1 cellular context compared by ENCODE assay signal in the genomic region with DNA sequence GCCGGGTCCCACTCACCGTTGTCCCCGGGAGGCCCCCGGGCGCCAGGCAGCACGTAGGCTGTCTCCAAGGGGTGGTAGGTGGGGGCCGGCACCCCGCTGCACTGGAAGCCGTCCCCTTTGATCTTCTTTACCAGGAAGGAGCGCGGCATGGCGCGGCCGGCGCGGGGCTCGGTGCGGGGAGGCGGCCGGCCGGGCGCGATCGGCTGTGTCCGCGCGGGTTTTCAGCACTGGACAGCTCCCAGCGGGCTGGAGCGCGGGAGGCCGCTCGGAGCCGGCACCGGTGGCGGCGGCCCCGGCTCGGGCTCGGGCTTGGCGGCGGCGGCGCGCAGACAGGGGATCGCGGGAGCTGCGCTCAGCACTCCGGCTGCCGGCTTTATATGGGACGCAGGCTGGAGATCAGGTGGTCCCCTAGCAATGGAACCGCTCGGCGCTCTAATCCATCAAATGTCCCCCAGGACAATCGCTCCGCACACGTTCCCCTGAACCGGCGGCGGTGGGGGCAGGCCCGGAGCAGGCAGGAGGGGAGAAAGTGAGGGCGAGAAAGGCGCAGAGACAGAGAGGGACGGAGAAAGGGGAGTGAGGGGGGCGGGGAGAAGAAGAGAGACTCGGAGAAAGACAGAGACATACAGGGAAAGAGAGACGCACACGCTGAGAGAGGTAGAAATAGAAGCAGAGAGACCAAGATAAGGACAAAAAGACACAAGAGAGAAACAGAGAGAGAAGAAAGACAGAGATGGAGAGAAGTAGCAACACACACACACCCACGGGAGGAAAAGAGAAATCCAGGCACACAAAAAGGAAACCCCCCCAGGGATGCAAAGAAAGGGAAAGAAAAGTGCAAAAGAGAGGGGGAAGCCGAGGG.
A peak's percentile ranks its signal among the peaks of the same experiment; 100 is the strongest.
TF ChIP-seq lines count a peak whose summit lies in the region.

A gene (minus strand): TSS at position 350 of the 862 bp plus-strand sequence. CDS start 201 bp downstream, at position 149.

TF ChIP-seq in K562, 482 proteins besides CTCF, POLR2A, EP300 and RAD21 (continued from another document and continues in another):
- TF ChIP-seq, protein P1, sequence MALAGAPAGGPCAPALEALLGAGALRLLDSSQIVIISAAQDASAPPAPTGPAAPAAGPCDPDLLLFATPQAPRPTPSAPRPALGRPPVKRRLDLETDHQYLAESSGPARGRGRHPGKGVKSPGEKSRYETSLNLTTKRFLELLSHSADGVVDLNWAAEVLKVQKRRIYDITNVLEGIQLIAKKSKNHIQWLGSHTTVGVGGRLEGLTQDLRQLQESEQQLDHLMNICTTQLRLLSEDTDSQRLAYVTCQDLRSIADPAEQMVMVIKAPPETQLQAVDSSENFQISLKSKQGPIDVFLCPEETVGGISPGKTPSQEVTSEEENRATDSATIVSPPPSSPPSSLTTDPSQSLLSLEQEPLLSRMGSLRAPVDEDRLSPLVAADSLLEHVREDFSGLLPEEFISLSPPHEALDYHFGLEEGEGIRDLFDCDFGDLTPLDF (CRISPR knock-in tag; IDR thresholded peaks at IDR 0.05): no peak
- TF ChIP-seq TEAD1 (CRISPR knock-in tag; IDR thresholded peaks at IDR 0.05) (peak in 1 of 2 experiments; percentile 34; a peak in 1 of 4 replicates), RBM22 (IDR thresholded peaks at IDR 0.05; ENCODE audit: low read depth, low read length, poor library complexity, severe bottlenecking) (no peak), KDM4B (IDR thresholded peaks at IDR 0.05; ENCODE audit: borderline replicate concordance in 2 of 2, low read depth in 1 of 2) (no peak), JUNB (CRISPR knock-in tag; conservative IDR thresholded peaks at IDR 0.05) (no peak), ELF4 (CRISPR knock-in tag; IDR thresholded peaks at IDR 0.05) (0 out of 2 replicates have a peak, but pooled peaks have one; percentile 13), ZNF217 (CRISPR knock-in tag; IDR thresholded peaks at IDR 0.05) (no peak), STAG1 (CRISPR knock-in tag; IDR thresholded peaks at IDR 0.05; ENCODE audit: borderline replicate concordance) (no peak), MAZ (CRISPR knock-in tag; conservative IDR thresholded peaks at IDR 0.05 in 1 of 2, IDR thresholded peaks at IDR 0.05 in 1 of 2) (peak in 1 of 2 experiments; percentile 62; a peak in 2 of 4 replicates), HDAC1 (IDR thresholded peaks at IDR 0.05) (0 out of 4 replicates have a peak, but pooled peaks of 1 of the 2 experiments have one; percentile 35), CBFA2T3 (IDR thresholded peaks at IDR 0.05) (no peak), SMAD4 (CRISPR knock-in tag; conservative IDR thresholded peaks at IDR 0.05) (peak; percentile 76), NFRKB (IDR thresholded peaks at IDR 0.05; ENCODE audit: low read depth) (0 out of 2 replicates have a peak, but pooled peaks have one; percentile 20), CREB1 (IDR thresholded peaks at IDR 0.05) (no peak), CREB1 (CRISPR knock-in tag; IDR thresholded peaks at IDR 0.05) (0 out of 2 replicates have a peak, but pooled peaks have one; percentile 15), HMGN3 (IDR thresholded peaks at IDR 0.05; ENCODE audit: borderline replicate concordance, extremely low read depth, insufficient read length, low read depth, low read length) (peak; percentile 27), FOXP1 (CRISPR knock-in tag; IDR thresholded peaks at IDR 0.05) (no peak), MAFF (IDR thresholded peaks at IDR 0.05; ENCODE audit: low read length) (no peak), TFAM (CRISPR knock-in tag; conservative IDR thresholded peaks at IDR 0.05) (no peak), PCBP1 (IDR thresholded peaks at IDR 0.05; ENCODE audit: low read depth, low read length, poor library complexity, severe bottlenecking) (peak; percentile 46), ARNT (IDR thresholded peaks at IDR 0.05) (no peak), ZNF263 (CRISPR knock-in tag; IDR thresholded peaks at IDR 0.05; ENCODE audit: borderline replicate concordance) (peak; percentile 76), ZFP1 (CRISPR knock-in tag; IDR thresholded peaks at IDR 0.05) (no peak), ARID1B (IDR thresholded peaks at IDR 0.05) (no peak), ZNF133 (CRISPR knock-in tag; IDR thresholded peaks at IDR 0.05) (no peak), NR2C1 (IDR thresholded peaks at IDR 0.05) (no peak), NR2C1 (tag; IDR thresholded peaks at IDR 0.05) (no peak), CREM (IDR thresholded peaks at IDR 0.05; ENCODE audit: low read depth) (peak; percentile 42; the same call in 1 of the 2 replicates), EHMT2 (IDR thresholded peaks at IDR 0.05) (peak; percentile 64; the same call in 1 of the 2 replicates), ZNF175 (CRISPR knock-in tag; IDR thresholded peaks at IDR 0.05; ENCODE audit: low read depth) (no peak), ZNF140 (CRISPR knock-in tag; IDR thresholded peaks at IDR 0.05) (no peak), POLR2AphosphoS5 (IDR thresholded peaks at IDR 0.05; ENCODE audit: control insufficient read depth, insufficient read depth, low read depth, low read length) (no peak), ZNF197 (CRISPR knock-in tag; IDR thresholded peaks at IDR 0.05; ENCODE audit: low read depth) (peak; percentile 56; the same call in 1 of the 2 replicates)
- TF ChIP-seq, protein P2, sequence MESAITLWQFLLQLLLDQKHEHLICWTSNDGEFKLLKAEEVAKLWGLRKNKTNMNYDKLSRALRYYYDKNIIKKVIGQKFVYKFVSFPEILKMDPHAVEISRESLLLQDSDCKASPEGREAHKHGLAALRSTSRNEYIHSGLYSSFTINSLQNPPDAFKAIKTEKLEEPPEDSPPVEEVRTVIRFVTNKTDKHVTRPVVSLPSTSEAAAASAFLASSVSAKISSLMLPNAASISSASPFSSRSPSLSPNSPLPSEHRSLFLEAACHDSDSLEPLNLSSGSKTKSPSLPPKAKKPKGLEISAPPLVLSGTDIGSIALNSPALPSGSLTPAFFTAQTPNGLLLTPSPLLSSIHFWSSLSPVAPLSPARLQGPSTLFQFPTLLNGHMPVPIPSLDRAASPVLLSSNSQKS (CRISPR knock-in tag; IDR thresholded peaks at IDR 0.05): no peak
- TF ChIP-seq, protein P3, sequence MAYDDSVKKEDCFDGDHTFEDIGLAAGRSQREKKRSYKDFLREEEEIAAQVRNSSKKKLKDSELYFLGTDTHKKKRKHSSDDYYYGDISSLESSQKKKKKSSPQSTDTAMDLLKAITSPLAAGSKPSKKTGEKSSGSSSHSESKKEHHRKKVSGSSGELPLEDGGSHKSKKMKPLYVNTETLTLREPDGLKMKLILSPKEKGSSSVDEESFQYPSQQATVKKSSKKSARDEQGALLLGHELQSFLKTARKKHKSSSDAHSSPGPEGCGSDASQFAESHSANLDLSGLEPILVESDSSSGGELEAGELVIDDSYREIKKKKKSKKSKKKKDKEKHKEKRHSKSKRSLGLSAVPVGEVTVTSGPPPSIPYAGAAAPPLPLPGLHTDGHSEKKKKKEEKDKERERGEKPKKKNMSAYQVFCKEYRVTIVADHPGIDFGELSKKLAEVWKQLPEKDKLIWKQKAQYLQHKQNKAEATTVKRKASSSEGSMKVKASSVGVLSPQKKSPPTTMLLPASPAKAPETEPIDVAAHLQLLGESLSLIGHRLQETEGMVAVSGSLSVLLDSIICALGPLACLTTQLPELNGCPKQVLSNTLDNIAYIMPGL (CRISPR knock-in tag; IDR thresholded peaks at IDR 0.05): no peak
- TF ChIP-seq, protein P4, sequence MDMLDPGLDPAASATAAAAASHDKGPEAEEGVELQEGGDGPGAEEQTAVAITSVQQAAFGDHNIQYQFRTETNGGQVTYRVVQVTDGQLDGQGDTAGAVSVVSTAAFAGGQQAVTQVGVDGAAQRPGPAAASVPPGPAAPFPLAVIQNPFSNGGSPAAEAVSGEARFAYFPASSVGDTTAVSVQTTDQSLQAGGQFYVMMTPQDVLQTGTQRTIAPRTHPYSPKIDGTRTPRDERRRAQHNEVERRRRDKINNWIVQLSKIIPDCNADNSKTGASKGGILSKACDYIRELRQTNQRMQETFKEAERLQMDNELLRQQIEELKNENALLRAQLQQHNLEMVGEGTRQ (CRISPR knock-in tag; IDR thresholded peaks at IDR 0.05): no peak
- TF ChIP-seq, protein P5, sequence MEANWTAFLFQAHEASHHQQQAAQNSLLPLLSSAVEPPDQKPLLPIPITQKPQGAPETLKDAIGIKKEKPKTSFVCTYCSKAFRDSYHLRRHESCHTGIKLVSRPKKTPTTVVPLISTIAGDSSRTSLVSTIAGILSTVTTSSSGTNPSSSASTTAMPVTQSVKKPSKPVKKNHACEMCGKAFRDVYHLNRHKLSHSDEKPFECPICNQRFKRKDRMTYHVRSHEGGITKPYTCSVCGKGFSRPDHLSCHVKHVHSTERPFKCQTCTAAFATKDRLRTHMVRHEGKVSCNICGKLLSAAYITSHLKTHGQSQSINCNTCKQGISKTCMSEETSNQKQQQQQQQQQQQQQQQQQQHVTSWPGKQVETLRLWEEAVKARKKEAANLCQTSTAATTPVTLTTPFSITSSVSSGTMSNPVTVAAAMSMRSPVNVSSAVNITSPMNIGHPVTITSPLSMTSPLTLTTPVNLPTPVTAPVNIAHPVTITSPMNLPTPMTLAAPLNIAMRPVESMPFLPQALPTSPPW (CRISPR knock-in tag; IDR thresholded peaks at IDR 0.05): peak; percentile 58
- TF ChIP-seq, protein P6, sequence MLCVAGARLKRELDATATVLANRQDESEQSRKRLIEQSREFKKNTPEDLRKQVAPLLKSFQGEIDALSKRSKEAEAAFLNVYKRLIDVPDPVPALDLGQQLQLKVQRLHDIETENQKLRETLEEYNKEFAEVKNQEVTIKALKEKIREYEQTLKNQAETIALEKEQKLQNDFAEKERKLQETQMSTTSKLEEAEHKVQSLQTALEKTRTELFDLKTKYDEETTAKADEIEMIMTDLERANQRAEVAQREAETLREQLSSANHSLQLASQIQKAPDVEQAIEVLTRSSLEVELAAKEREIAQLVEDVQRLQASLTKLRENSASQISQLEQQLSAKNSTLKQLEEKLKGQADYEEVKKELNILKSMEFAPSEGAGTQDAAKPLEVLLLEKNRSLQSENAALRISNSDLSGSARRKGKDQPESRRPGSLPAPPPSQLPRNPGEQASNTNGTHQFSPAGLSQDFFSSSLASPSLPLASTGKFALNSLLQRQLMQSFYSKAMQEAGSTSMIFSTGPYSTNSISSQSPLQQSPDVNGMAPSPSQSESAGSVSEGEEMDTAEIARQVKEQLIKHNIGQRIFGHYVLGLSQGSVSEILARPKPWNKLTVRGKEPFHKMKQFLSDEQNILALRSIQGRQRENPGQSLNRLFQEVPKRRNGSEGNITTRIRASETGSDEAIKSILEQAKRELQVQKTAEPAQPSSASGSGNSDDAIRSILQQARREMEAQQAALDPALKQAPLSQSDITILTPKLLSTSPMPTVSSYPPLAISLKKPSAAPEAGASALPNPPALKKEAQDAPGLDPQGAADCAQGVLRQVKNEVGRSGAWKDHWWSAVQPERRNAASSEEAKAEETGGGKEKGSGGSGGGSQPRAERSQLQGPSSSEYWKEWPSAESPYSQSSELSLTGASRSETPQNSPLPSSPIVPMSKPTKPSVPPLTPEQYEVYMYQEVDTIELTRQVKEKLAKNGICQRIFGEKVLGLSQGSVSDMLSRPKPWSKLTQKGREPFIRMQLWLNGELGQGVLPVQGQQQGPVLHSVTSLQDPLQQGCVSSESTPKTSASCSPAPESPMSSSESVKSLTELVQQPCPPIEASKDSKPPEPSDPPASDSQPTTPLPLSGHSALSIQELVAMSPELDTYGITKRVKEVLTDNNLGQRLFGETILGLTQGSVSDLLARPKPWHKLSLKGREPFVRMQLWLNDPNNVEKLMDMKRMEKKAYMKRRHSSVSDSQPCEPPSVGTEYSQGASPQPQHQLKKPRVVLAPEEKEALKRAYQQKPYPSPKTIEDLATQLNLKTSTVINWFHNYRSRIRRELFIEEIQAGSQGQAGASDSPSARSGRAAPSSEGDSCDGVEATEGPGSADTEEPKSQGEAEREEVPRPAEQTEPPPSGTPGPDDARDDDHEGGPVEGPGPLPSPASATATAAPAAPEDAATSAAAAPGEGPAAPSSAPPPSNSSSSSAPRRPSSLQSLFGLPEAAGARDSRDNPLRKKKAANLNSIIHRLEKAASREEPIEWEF (CRISPR knock-in tag; IDR thresholded peaks at IDR 0.05): no peak
- TF ChIP-seq, protein P7, sequence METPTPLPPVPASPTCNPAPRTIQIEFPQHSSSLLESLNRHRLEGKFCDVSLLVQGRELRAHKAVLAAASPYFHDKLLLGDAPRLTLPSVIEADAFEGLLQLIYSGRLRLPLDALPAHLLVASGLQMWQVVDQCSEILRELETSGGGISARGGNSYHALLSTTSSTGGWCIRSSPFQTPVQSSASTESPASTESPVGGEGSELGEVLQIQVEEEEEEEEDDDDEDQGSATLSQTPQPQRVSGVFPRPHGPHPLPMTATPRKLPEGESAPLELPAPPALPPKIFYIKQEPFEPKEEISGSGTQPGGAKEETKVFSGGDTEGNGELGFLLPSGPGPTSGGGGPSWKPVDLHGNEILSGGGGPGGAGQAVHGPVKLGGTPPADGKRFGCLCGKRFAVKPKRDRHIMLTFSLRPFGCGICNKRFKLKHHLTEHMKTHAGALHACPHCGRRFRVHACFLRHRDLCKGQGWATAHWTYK (CRISPR knock-in tag; IDR thresholded peaks at IDR 0.05): no peak
- TF ChIP-seq, protein P8, sequence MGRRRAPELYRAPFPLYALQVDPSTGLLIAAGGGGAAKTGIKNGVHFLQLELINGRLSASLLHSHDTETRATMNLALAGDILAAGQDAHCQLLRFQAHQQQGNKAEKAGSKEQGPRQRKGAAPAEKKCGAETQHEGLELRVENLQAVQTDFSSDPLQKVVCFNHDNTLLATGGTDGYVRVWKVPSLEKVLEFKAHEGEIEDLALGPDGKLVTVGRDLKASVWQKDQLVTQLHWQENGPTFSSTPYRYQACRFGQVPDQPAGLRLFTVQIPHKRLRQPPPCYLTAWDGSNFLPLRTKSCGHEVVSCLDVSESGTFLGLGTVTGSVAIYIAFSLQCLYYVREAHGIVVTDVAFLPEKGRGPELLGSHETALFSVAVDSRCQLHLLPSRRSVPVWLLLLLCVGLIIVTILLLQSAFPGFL (CRISPR knock-in tag; IDR thresholded peaks at IDR 0.05): no peak
- TF ChIP-seq, protein P9, sequence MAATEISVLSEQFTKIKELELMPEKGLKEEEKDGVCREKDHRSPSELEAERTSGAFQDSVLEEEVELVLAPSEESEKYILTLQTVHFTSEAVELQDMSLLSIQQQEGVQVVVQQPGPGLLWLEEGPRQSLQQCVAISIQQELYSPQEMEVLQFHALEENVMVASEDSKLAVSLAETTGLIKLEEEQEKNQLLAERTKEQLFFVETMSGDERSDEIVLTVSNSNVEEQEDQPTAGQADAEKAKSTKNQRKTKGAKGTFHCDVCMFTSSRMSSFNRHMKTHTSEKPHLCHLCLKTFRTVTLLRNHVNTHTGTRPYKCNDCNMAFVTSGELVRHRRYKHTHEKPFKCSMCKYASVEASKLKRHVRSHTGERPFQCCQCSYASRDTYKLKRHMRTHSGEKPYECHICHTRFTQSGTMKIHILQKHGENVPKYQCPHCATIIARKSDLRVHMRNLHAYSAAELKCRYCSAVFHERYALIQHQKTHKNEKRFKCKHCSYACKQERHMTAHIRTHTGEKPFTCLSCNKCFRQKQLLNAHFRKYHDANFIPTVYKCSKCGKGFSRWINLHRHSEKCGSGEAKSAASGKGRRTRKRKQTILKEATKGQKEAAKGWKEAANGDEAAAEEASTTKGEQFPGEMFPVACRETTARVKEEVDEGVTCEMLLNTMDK (IDR thresholded peaks at IDR 0.05; ENCODE audit: borderline replicate concordance, insufficient read depth, low read depth, low read length, poor library complexity, severe bottlenecking): no peak
- TF ChIP-seq, protein P10, sequence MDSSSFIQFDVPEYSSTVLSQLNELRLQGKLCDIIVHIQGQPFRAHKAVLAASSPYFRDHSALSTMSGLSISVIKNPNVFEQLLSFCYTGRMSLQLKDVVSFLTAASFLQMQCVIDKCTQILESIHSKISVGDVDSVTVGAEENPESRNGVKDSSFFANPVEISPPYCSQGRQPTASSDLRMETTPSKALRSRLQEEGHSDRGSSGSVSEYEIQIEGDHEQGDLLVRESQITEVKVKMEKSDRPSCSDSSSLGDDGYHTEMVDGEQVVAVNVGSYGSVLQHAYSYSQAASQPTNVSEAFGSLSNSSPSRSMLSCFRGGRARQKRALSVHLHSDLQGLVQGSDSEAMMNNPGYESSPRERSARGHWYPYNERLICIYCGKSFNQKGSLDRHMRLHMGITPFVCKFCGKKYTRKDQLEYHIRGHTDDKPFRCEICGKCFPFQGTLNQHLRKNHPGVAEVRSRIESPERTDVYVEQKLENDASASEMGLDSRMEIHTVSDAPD (CRISPR knock-in tag; IDR thresholded peaks at IDR 0.05): no peak
